1 cellular context compared by ENCODE assay signal in genomic region chr20:62843656-62844055, GRCh38.
TF ChIP-seq lines count a peak whose summit lies in the region.

No MANE protein-coding gene starts in this region.

TF ChIP-seq in IMR-90, 13 proteins besides CTCF, POLR2A, EP300 and RAD21:
- TF ChIP-seq NFE2L2 (IDR thresholded peaks at IDR 0.05; ENCODE audit: low read depth, low read length) (no peak), RFX5 (IDR thresholded peaks at IDR 0.05; ENCODE audit: low read depth, low read length) (no peak)
